1 cellular context compared by ENCODE assay signal in genomic region chr5:110917161-110917875, GRCh38.
TF ChIP-seq lines count a peak whose summit lies in the region.

No MANE protein-coding gene starts in this region.

TF ChIP-seq in GM23338, 12 proteins besides CTCF, POLR2A, EP300 and RAD21 (continued from another document):
- TF ChIP-seq, protein P1, sequence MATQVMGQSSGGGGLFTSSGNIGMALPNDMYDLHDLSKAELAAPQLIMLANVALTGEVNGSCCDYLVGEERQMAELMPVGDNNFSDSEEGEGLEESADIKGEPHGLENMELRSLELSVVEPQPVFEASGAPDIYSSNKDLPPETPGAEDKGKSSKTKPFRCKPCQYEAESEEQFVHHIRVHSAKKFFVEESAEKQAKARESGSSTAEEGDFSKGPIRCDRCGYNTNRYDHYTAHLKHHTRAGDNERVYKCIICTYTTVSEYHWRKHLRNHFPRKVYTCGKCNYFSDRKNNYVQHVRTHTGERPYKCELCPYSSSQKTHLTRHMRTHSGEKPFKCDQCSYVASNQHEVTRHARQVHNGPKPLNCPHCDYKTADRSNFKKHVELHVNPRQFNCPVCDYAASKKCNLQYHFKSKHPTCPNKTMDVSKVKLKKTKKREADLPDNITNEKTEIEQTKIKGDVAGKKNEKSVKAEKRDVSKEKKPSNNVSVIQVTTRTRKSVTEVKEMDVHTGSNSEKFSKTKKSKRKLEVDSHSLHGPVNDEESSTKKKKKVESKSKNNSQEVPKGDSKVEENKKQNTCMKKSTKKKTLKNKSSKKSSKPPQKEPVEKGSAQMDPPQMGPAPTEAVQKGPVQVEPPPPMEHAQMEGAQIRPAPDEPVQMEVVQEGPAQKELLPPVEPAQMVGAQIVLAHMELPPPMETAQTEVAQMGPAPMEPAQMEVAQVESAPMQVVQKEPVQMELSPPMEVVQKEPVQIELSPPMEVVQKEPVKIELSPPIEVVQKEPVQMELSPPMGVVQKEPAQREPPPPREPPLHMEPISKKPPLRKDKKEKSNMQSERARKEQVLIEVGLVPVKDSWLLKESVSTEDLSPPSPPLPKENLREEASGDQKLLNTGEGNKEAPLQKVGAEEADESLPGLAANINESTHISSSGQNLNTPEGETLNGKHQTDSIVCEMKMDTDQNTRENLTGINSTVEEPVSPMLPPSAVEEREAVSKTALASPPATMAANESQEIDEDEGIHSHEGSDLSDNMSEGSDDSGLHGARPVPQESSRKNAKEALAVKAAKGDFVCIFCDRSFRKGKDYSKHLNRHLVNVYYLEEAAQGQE (IDR thresholded peaks at IDR 0.05; ENCODE audit: unreplicated experiment) = no peak
- TF ChIP-seq STAT1 (IDR thresholded peaks at IDR 0.05; ENCODE audit: unreplicated experiment) (no peak), NANOG (IDR thresholded peaks at IDR 0.05; ENCODE audit: borderline replicate concordance) (no peak)
TF ChIP-seq in GM23338: peak in this region for 0.
